In genomic region chr1:244344001-244344400, GRCh38 we compare ENCODE assay signal across 23 cellular contexts.
"Had no signal": no experiment of that assay in that cellular context is flagged by ENCODE, and none has a peak within 500 bp of the region (broad histone marks: within the 10 kb centered on the region; RNA-seq: fewer than 3 reads in every experiment).

No MANE protein-coding gene starts in this region.

- H3K4me3 ChIP-seq: colonic mucosa, heart left ventricle, mucosa of descending colon, pancreas, prostate gland, right lobe of liver, spleen, testis, tibial nerve, upper lobe of right lung had no signal

- H3K36me3 Mint-ChIP-seq: naive thymus-derived CD8-positive, alpha-beta T cell; stimulated activated memory B cell treated with anti-CD40 and anti-IgM and Interleukin-4, amounts not matched to agents 10 μg/mL and 1 μg/mL and 100 μg/mL, for 72 hours had no signal

- H3K36me3 ChIP-seq: colonic mucosa, heart left ventricle, pancreas, prostate gland, right lobe of liver, spleen, tibial nerve, upper lobe of right lung had no signal

- H3K4me3 Mint-ChIP-seq: naive thymus-derived CD8-positive, alpha-beta T cell; stimulated activated memory B cell treated with anti-CD40 and anti-IgM and Interleukin-4, amounts not matched to agents 10 μg/mL and 1 μg/mL and 100 μg/mL, for 72 hours; stimulated activated naive CD8-positive, alpha-beta T cell treated with anti-CD3 and anti-CD28 coated beads, Interleukin-15, amount 100 ng/mL, for 72 hours had no signal

- H3K27ac ChIP-seq: colonic mucosa, heart left ventricle, pancreas, prostate gland, right lobe of liver, spleen, testis, tibial nerve, upper lobe of right lung had no signal

- H3K27ac Mint-ChIP-seq: stimulated activated memory B cell treated with anti-CD40 and anti-IgM and Interleukin-4, amounts not matched to agents 10 μg/mL and 1 μg/mL and 100 μg/mL, for 72 hours; stimulated activated naive CD8-positive, alpha-beta T cell treated with anti-CD3 and anti-CD28 coated beads, Interleukin-15, amount 100 ng/mL, for 72 hours had no signal

- H3K27me3 Mint-ChIP-seq: stimulated activated memory B cell treated with anti-CD40 and anti-IgM and Interleukin-4, amounts not matched to agents 10 μg/mL and 1 μg/mL and 100 μg/mL, for 72 hours; stimulated activated naive CD8-positive, alpha-beta T cell treated with anti-CD3 and anti-CD28 coated beads, Interleukin-15, amount 100 ng/mL, for 72 hours had no signal

- H3K27me3 ChIP-seq: colonic mucosa, heart left ventricle, pancreas, right lobe of liver, spleen, testis, tibial nerve, upper lobe of right lung had no signal

- DNase-seq: colonic mucosa; effector CD8-positive, alpha-beta T cell; heart left ventricle; hippocampal formation; mammary epithelial cell; mucosa of descending colon; naive thymus-derived CD8-positive, alpha-beta T cell; nucleus accumbens; pancreas; retina; right lobe of liver; spleen; stimulated activated CD4-positive, alpha-beta T cell treated with anti-CD3 and anti-CD28 coated beads, Interleukin-15, amount 100 ng/mL, for 24 hours; stimulated activated CD4-positive, alpha-beta T cell treated with anti-CD3 and anti-CD28 coated beads, Interleukin-1b, Interleukin-23, amount 100 ng/mL, for 48 hours; stimulated activated CD4-positive, alpha-beta T cell treated with anti-CD3 and anti-CD28 coated beads, Interleukin-4, amount 100 ng/mL, for 24 hours; stimulated activated naive CD8-positive, alpha-beta T cell treated with anti-CD3 and anti-CD28 coated beads, Interleukin-15, amount 100 ng/mL, for 72 hours; testis; upper lobe of right lung had no signal

- H3K4me1 ChIP-seq: prostate gland, right lobe of liver, tibial nerve, upper lobe of right lung had no signal

- H3K9me3 Mint-ChIP-seq: stimulated activated naive CD8-positive, alpha-beta T cell treated with anti-CD3 and anti-CD28 coated beads, Interleukin-15, amount 100 ng/mL, for 72 hours had no signal

- H3K9me3 ChIP-seq: colonic mucosa, heart left ventricle, mucosa of descending colon, pancreas, prostate gland, right lobe of liver, testis, tibial nerve, upper lobe of right lung had no signal

- ATAC-seq: esophagus mucosa; heart left ventricle; left colon; mucosa of descending colon; naive thymus-derived CD8-positive, alpha-beta T cell; pancreas; right lobe of liver; stimulated activated memory B cell treated with anti-CD40 and anti-IgM and Interleukin-4, amounts not matched to agents 10 μg/mL and 1 μg/mL and 100 μg/mL, for 72 hours; stimulated activated naive CD8-positive, alpha-beta T cell treated with anti-CD3 and anti-CD28 coated beads, Interleukin-15, amount 100 ng/mL, for 72 hours; upper lobe of right lung had no signal
